ENCODE assay signal across 8 cellular contexts in genomic region chr19:56111601-56112312, GRCh38. TPM values are rescaled to one million over a fixed set of nuclear protein-coding genes. Genes with fewer than 3 reads are reported as not detected.
DNase-seq lines count a peak whose midpoint lies in the region; ATAC-seq and TF ChIP-seq lines count a peak whose summit lies in the region.

No MANE protein-coding gene starts in this region.

- H3K9ac ChIP-seq in HUES6 (ENCODE audit: low read length): no peak overlapping the region
- H3K9ac ChIP-seq in liver (ENCODE audit: low read depth in 1 of 2, low read length in 2 of 2): no peak overlapping the region

- WGBS in liver: 51% methylated on average over 24 of the region's 24 CpGs

- DNase-seq in activated T-cell treated with anti-CD3 and anti-CD28 coated beads, Interleukin-2, amount 50 U/mL, for 48 hours: peak; percentile 54 to 68
- DNase-seq in stimulated activated CD8-positive, alpha-beta memory T cell treated with anti-CD3 and anti-CD28 coated beads, Interleukin-15, amount 100 ng/mL, for 4 hours (ENCODE audit: low read depth in 2 of 2): peak; percentile 20
- DNase-seq in NCI-H526 treated with DMSO at 0.1 percent for 48 hours (lab: John Stamatoyannopoulos, UW) (no peak), DMS153 (lab: John Stamatoyannopoulos, UW) (no peak)

- H3K9me3 ChIP-seq in HUES6 (ENCODE audit: control insufficient read depth, insufficient read depth, low read depth, low read length): no peaks in the 10 kb centered on the region
- no peaks in the 10 kb centered on the region for H3K9me3 ChIP-seq in liver (ENCODE audit: control insufficient read depth in 4 of 4, low read length in 3 of 4)

- H3K4me3 ChIP-seq in HUES6 (ENCODE audit: low read depth, low read length): no peak overlapping the region
- no peak overlapping the region for H3K4me3 ChIP-seq in liver (ENCODE audit: low read depth in 1 of 3, low read length in 3 of 3)

- H3K4me1 ChIP-seq in HUES6 (ENCODE audit: control insufficient read depth, insufficient read depth, low read length) (peaks cover 71% of the 10 kb centered on the region), liver (ENCODE audit: control insufficient read depth in 4 of 4, insufficient read depth in 4 of 4, low read length in 3 of 4) (peaks cover 39 to 90% (median 75%) of the 10 kb centered on the region in 4 donors)

- H3K27me3 ChIP-seq in HUES6 (ENCODE audit: control insufficient read depth, insufficient read depth, low read length) (no peaks in the 10 kb centered on the region), liver (ENCODE audit: control insufficient read depth in 4 of 4, insufficient read depth in 4 of 4, low read length in 3 of 4) (no peaks in the 10 kb centered on the region)

- H3K27ac ChIP-seq in C4-2B (peak overlapping the region; percentile 41), HUES6 (ENCODE audit: low read depth, low read length) (0 out of 2 replicates have a peak overlapping the region, but pooled peaks have one; percentile 13), liver (ENCODE audit: low read depth in 1 of 2, low read length in 2 of 2) (peak overlapping the region; percentile 66 to 68)

- H3K36me3 ChIP-seq in HUES6 (ENCODE audit: control insufficient read depth, insufficient read depth, low read length) (0 out of 2 replicates have a peak, but pooled peaks cover 3% of the 10 kb centered on the region), liver (ENCODE audit: control insufficient read depth in 4 of 4, insufficient read depth in 3 of 4, low read depth in 1 of 4, low read length in 3 of 4) (peaks cover 0 to 1% (median 0%) of the 10 kb centered on the region in 4 donors)

- TF ChIP-seq RAD21 in liver (IDR thresholded peaks at IDR 0.05): no peak

- peak; percentile 71 for ATAC-seq in GM19397 (IDR thresholded peaks at IDR 0.05; ENCODE audit: unreplicated experiment)

- no peak for TF ChIP-seq CTCF in C4-2B (conservative IDR thresholded peaks at IDR 0.05)
- TF ChIP-seq CTCF in liver (IDR thresholded peaks at IDR 0.05; ENCODE audit: low read depth, low read length, missing input control): no peak

TF ChIP-seq in liver, 16 proteins besides CTCF, POLR2A, EP300 and RAD21:
- no peak for TF ChIP-seq FOXA2 (IDR thresholded peaks at IDR 0.05)
- no peak for TF ChIP-seq YY1 (IDR thresholded peaks at IDR 0.05)
- no peak for TF ChIP-seq MAX (IDR thresholded peaks at IDR 0.05)
- TF ChIP-seq HNF4G (IDR thresholded peaks at IDR 0.05): no peak
- no peak for TF ChIP-seq EGR1 (IDR thresholded peaks at IDR 0.05; ENCODE audit: low read depth in 2 of 2)
- TF ChIP-seq TAF1 (conservative IDR thresholded peaks at IDR 0.05): no peak
- no peak for TF ChIP-seq NR2F2 (IDR thresholded peaks at IDR 0.05)
- no peak for TF ChIP-seq REST (IDR thresholded peaks at IDR 0.05)
- TF ChIP-seq HNF4A (conservative IDR thresholded peaks at IDR 0.05): no peak
- TF ChIP-seq SP1 (IDR thresholded peaks at IDR 0.05): no peak
- no peak for TF ChIP-seq RXRA (IDR thresholded peaks at IDR 0.05)
- TF ChIP-seq JUND (IDR thresholded peaks at IDR 0.05): no peak
- TF ChIP-seq ZBTB33 (IDR thresholded peaks at IDR 0.05): no peak
- no peak for TF ChIP-seq FOXA1 (IDR thresholded peaks at IDR 0.05)
- no peak for TF ChIP-seq ATF3 (IDR thresholded peaks at IDR 0.05)
- TF ChIP-seq GABPA (IDR thresholded peaks at IDR 0.05 in 1 of 2, conservative IDR thresholded peaks at IDR 0.05 in 1 of 2): no peak

RNA-seq across cellular contexts. Expression of gene ZNF787, which starts 9.3 kb away (rescaled TPM):
- total RNA-seq in liver: 10 to 100 TPM; 17.6 to 23.6 TPM
- polyA plus RNA-seq in liver: 10 to 100 TPM in 1 of 2 donors, 1 to 10 TPM in 1; 2.9 to 20.1 TPM

RNA-seq across cellular contexts. Expression of gene ZNF444, which starts 29.3 kb away (rescaled TPM):
- total RNA-seq in liver: 10 to 100 TPM; 16.0 to 26.1 TPM
- 10 to 100 TPM in 1 of 2 donors, 1 to 10 TPM in 1; 6.1 to 30.4 TPM for polyA plus RNA-seq in liver

Comparison
In these comparisons a context has a peak if more than half of its experiments do, and no peak if none do; other contexts are left out.
1. H3K27ac ChIP-seq: peak in every context shown above with its lines; median percentile 67 in liver; 41 in C4-2B; 13 in HUES6.
2. DNase-seq: peak in activated T-cell treated with anti-CD3 and anti-CD28 coated beads, Interleukin-2, amount 50 U/mL, for 48 hours (2 of 2) and stimulated activated CD8-positive, alpha-beta memory T cell treated with anti-CD3 and anti-CD28 coated beads, Interleukin-15, amount 100 ng/mL, for 4 hours (2 of 2); none in NCI-H526 treated with DMSO at 0.1 percent for 48 hours (single experiment) and DMS153 (single experiment).